ENCODE assay signal across 8 cellular contexts in the genomic region with DNA sequence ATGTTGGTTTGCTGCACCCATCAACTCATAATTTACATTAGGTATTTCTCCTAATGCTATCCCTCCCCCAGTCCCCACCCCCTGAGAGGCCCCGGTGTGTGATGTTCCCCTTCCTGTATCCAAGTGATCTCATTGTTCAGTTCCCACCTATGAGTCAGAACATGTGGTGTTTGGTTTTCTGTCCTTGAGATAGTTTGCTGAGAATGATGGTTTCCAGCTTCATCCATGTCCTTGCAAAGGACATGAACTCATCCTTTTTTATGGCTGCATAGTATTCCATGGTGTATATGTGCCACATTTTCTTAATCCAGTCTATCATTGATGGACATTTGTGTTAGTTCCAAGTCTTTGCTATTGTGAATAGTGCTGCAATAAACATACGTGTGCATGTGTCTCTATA. TPM values are rescaled to one million over a fixed set of nuclear protein-coding genes. Genes with fewer than 3 reads are reported as not detected.
DNase-seq lines count a peak whose midpoint lies in the region; ATAC-seq and TF ChIP-seq lines count a peak whose summit lies in the region.
"Not testable (repeated sequence)": the region's sequence is repeated elsewhere in the genome, so short reads cannot be mapped to it uniquely, and the experiment has no call there.

No MANE protein-coding gene starts in this region.

- H3K27ac ChIP-seq in CD8-positive, alpha-beta memory T cell (ENCODE audit: low read depth, low read length); naive thymus-derived CD4-positive, alpha-beta T cell (ENCODE audit: low read depth, low read length): not testable (repeated sequence)
- H3K27ac ChIP-seq in KMS-11 = peak overlapping the region; percentile 89

- POLR2A ChIA-PET in CD8-positive, alpha-beta memory T cell (lab: Charles Lee) = interaction anchor here (1.5 to 4.2 kb wide), 2 partner anchors 14 to 84 kb away, joined by 5 to 27 read pairs; a partner anchor contains a TSS
- POLR2A ChIA-PET in activated CD8-positive, alpha-beta T cell treated with anti-CD3 and anti-CD28 coated beads for 36 hours (lab: Charles Lee) = interaction anchor here (1.0 to 5.1 kb wide), 4 partner anchors 8 to 44 kb away, joined by 3 to 30 read pairs (median 4); no protein-coding TSS in a partner anchor
- POLR2A ChIA-PET in naive thymus-derived CD4-positive, alpha-beta T cell (lab: Charles Lee) = interaction anchor here (1.3 to 1.5 kb wide), 2 partner anchors 13 to 64 kb away, joined by 3 to 6 read pairs; no protein-coding TSS in a partner anchor

- ATAC-seq in T-helper 17 cell; activated CD8-positive, alpha-beta T cell treated with anti-CD3 and anti-CD28 coated beads for 36 hours; activated naive CD4-positive, alpha-beta T cell treated with anti-CD3 and anti-CD28 coated beads, Interleukin-2, amount 50 U/mL, for 72 hours; naive thymus-derived CD4-positive, alpha-beta T cell: not testable (repeated sequence)

- not testable (repeated sequence) for H3K27me3 ChIP-seq in CD8-positive, alpha-beta memory T cell (ENCODE audit: insufficient read depth, low read length, poor library complexity, severe bottlenecking); KMS-11 (ENCODE audit: insufficient read depth, low read depth); naive thymus-derived CD4-positive, alpha-beta T cell (ENCODE audit: control insufficient read depth in 2 of 2, insufficient read depth in 2 of 2, low read length in 2 of 2)

- not testable (repeated sequence) for H3K9me3 ChIP-seq in CD8-positive, alpha-beta memory T cell (ENCODE audit: low read length); T-helper 17 cell (ENCODE audit: control insufficient read depth, low read length, poor library complexity, severe bottlenecking); naive thymus-derived CD4-positive, alpha-beta T cell (ENCODE audit: control insufficient read depth in 2 of 3, low read length in 3 of 3)

- H3K4me3 ChIP-seq in CD8-positive, alpha-beta memory T cell (ENCODE audit: low read length); KMS-11 (IDR thresholded peaks at IDR 0.05; ENCODE audit: insufficient read depth, low read depth, low read length); choroid plexus epithelial cell (ENCODE audit: low read depth, low read length); naive thymus-derived CD4-positive, alpha-beta T cell (ENCODE audit: low read length): not testable (repeated sequence)

- not testable (repeated sequence) for TF ChIP-seq CTCF in KMS-11 (conservative IDR thresholded peaks at IDR 0.05; ENCODE audit: low read depth, low read length); activated CD8-positive, alpha-beta T cell treated with anti-CD3 and anti-CD28 coated beads for 36 hours (IDR thresholded peaks at IDR 0.05); choroid plexus epithelial cell (conservative IDR thresholded peaks at IDR 0.05; ENCODE audit: low read depth, low read length)

- not testable (repeated sequence) for H3K27me3 Mint-ChIP-seq in CD8-positive, alpha-beta memory T cell; T-helper 17 cell; activated CD8-positive, alpha-beta T cell treated with anti-CD3 and anti-CD28 coated beads for 36 hours; naive thymus-derived CD4-positive, alpha-beta T cell

- not testable (repeated sequence) for H2AFZ ChIP-seq in KMS-11 (ENCODE audit: low read depth)

- peak overlapping the region in 6 of 7 donors; percentile 20 to 79 (median 46) for H3K4me3 Mint-ChIP-seq in CD8-positive, alpha-beta memory T cell
- peak overlapping the region; percentile 41 for H3K4me3 Mint-ChIP-seq in T-helper 17 cell
- H3K4me3 Mint-ChIP-seq in activated CD8-positive, alpha-beta T cell treated with anti-CD3 and anti-CD28 coated beads for 36 hours = not testable (repeated sequence)
- peak overlapping the region in 1 of 10 donors; percentile 63 for H3K4me3 Mint-ChIP-seq in naive thymus-derived CD4-positive, alpha-beta T cell

- not testable (repeated sequence) for H4K20me1 ChIP-seq in KMS-11 (ENCODE audit: insufficient read depth)

- not testable (repeated sequence) for H3K9ac ChIP-seq in KMS-11

- DNase-seq in CD8-positive, alpha-beta memory T cell = peak in 1 of 5 donors; percentile 64
- DNase-seq in T-helper 17 cell = peak in 1 of 3 donors; percentile 30
- DNase-seq in activated CD8-positive, alpha-beta T cell treated with anti-CD3 and anti-CD28 coated beads for 36 hours = peak; percentile 72
- not testable (repeated sequence) for DNase-seq in activated naive CD4-positive, alpha-beta T cell treated with anti-CD3 and anti-CD28 coated beads, Interleukin-2, amount 50 U/mL, for 72 hours (ENCODE audit: low spot score in 2 of 2); naive thymus-derived CD4-positive, alpha-beta T cell
- peak; percentile 35 for DNase-seq in choroid plexus epithelial cell (ENCODE audit: low read depth)
- peak; percentile 36 for DNase-seq in stimulated activated naive CD4-positive, alpha-beta T cell treated with Interleukin-2 at 50 U/mL for 16 hours (lab: John Stamatoyannopoulos, UW)

- not testable (repeated sequence) for H3K36me3 Mint-ChIP-seq in CD8-positive, alpha-beta memory T cell; T-helper 17 cell (ENCODE audit: low read depth)
- peaks cover 58% of the 10 kb centered on the region for H3K36me3 Mint-ChIP-seq in activated CD8-positive, alpha-beta T cell treated with anti-CD3 and anti-CD28 coated beads for 36 hours (ENCODE audit: low read depth)
- H3K36me3 Mint-ChIP-seq in activated naive CD4-positive, alpha-beta T cell treated with anti-CD3 and anti-CD28 coated beads, Interleukin-2, amount 50 U/mL, for 72 hours = peaks cover 5 to 16% of the 10 kb centered on the region in 2 donors
- H3K36me3 Mint-ChIP-seq in naive thymus-derived CD4-positive, alpha-beta T cell = peaks cover 0 to 21% (median 0%) of the 10 kb centered on the region in 5 donors

- H3K27ac Mint-ChIP-seq in CD8-positive, alpha-beta memory T cell = peak overlapping the region; percentile 24 to 99 (median 96)
- peak overlapping the region; percentile 97 for H3K27ac Mint-ChIP-seq in T-helper 17 cell
- H3K27ac Mint-ChIP-seq in activated CD8-positive, alpha-beta T cell treated with anti-CD3 and anti-CD28 coated beads for 36 hours = peak overlapping the region; percentile 98
- H3K27ac Mint-ChIP-seq in activated naive CD4-positive, alpha-beta T cell treated with anti-CD3 and anti-CD28 coated beads, Interleukin-2, amount 50 U/mL, for 72 hours = peak overlapping the region; percentile 93 to 94
- peak overlapping the region in 7 of 9 donors; percentile 41 to 95 (median 83) for H3K27ac Mint-ChIP-seq in naive thymus-derived CD4-positive, alpha-beta T cell

- H3K79me2 ChIP-seq in KMS-11 (ENCODE audit: insufficient read depth, low read depth) = peaks cover 72% of the 10 kb centered on the region

- not testable (repeated sequence) for H3K36me3 ChIP-seq in CD8-positive, alpha-beta memory T cell (ENCODE audit: insufficient read depth, low read length); KMS-11 (ENCODE audit: insufficient read depth); naive thymus-derived CD4-positive, alpha-beta T cell (ENCODE audit: control insufficient read depth in 2 of 3, insufficient read depth in 3 of 3, low read length in 3 of 3)

- H3K9me3 Mint-ChIP-seq in CD8-positive, alpha-beta memory T cell; activated CD8-positive, alpha-beta T cell treated with anti-CD3 and anti-CD28 coated beads for 36 hours; activated naive CD4-positive, alpha-beta T cell treated with anti-CD3 and anti-CD28 coated beads, Interleukin-2, amount 50 U/mL, for 72 hours; naive thymus-derived CD4-positive, alpha-beta T cell: not testable (repeated sequence)

- peak overlapping the region; percentile 37; the same call in 1 of the 2 replicates for H3K4me2 ChIP-seq in KMS-11

- CTCF ChIA-PET in CD8-positive, alpha-beta memory T cell (lab: Charles Lee) = interaction anchor here (1.7 to 2.3 kb wide), 2 partner anchors 9 to 14 kb away, joined by 5 to 8 read pairs; no protein-coding TSS in a partner anchor
- CTCF ChIA-PET in activated CD8-positive, alpha-beta T cell treated with anti-CD3 and anti-CD28 coated beads for 36 hours (lab: Charles Lee) = interaction anchor here (1.0 to 2.2 kb wide), 4 partner anchors 10 to 62 kb away, joined by 4 to 11 read pairs (median 5); no protein-coding TSS in a partner anchor
- CTCF ChIA-PET in naive thymus-derived CD4-positive, alpha-beta T cell (lab: Charles Lee) = interaction anchor here (0.9 kb wide), 1 partner anchor 11 kb away, joined by 3 read pairs; no protein-coding TSS in a partner anchor

- H3K4me1 ChIP-seq in CD8-positive, alpha-beta memory T cell (ENCODE audit: insufficient read depth, low read length) = peaks cover 90% of the 10 kb centered on the region
- H3K4me1 ChIP-seq in KMS-11 (ENCODE audit: low read depth, poor library complexity, severe bottlenecking) = peaks cover 100% of the 10 kb centered on the region
- peaks cover 43 to 88% of the 10 kb centered on the region in 2 donors for H3K4me1 ChIP-seq in naive thymus-derived CD4-positive, alpha-beta T cell (ENCODE audit: control insufficient read depth in 2 of 2, insufficient read depth in 2 of 2, low read length in 2 of 2)

- peaks cover 95 to 100% (median 99%) of the 10 kb centered on the region in 3 donors for H3K4me1 Mint-ChIP-seq in CD8-positive, alpha-beta memory T cell
- H3K4me1 Mint-ChIP-seq in T-helper 17 cell = peaks cover 76% of the 10 kb centered on the region
- H3K4me1 Mint-ChIP-seq in activated CD8-positive, alpha-beta T cell treated with anti-CD3 and anti-CD28 coated beads for 36 hours (ENCODE audit: low read depth) = peaks cover 92% of the 10 kb centered on the region
- H3K4me1 Mint-ChIP-seq in naive thymus-derived CD4-positive, alpha-beta T cell = peaks cover 46 to 99% (median 91%) of the 10 kb centered on the region in 7 donors

- intact Hi-C loops in activated CD8-positive, alpha-beta T cell treated with anti-CD3 and anti-CD28 coated beads for 36 hours (cut with micrococcal nuclease) = not testable (repeated sequence)
- intact Hi-C loops in naive thymus-derived CD4-positive, alpha-beta T cell (cut with micrococcal nuclease) = loop anchor here (1.0 to 10.0 kb wide), 3 partner anchors 9 to 964 kb away; a partner anchor contains a TSS

RNA-seq across cellular contexts. Expression of a gene that starts 9.0 kb away (rescaled TPM):
- total RNA-seq in CD8-positive, alpha-beta memory T cell = 100 to 1,000 TPM; 187 to 195 TPM
- polyA plus RNA-seq in CD8-positive, alpha-beta memory T cell = 132 TPM
- total RNA-seq in T-helper 17 cell = 10 to 100 TPM; 27.1 to 31.4 TPM
- 100 to 1,000 TPM; 122 to 125 TPM for total RNA-seq in activated CD8-positive, alpha-beta T cell treated with anti-CD3 and anti-CD28 coated beads for 36 hours
- 100 to 1,000 TPM in 1 of 2 donors, 10 to 100 TPM in 1; 99.3 to 111 TPM for total RNA-seq in activated naive CD4-positive, alpha-beta T cell treated with anti-CD3 and anti-CD28 coated beads, Interleukin-2, amount 50 U/mL, for 72 hours
- total RNA-seq in naive thymus-derived CD4-positive, alpha-beta T cell = 10 to 100 TPM; 17.1 to 69.9 (median 20.7) TPM
- 10 to 100 TPM; 17.6 to 25.4 TPM for polyA plus RNA-seq in naive thymus-derived CD4-positive, alpha-beta T cell

RNA-seq across cellular contexts. Expression of a gene that starts 38.3 kb away (rescaled TPM):
- 10 to 100 TPM; 11.5 to 11.9 TPM for total RNA-seq in CD8-positive, alpha-beta memory T cell
- polyA plus RNA-seq in CD8-positive, alpha-beta memory T cell = 43.9 TPM
- 1 to 10 TPM; 6.1 to 9.0 TPM for total RNA-seq in T-helper 17 cell
- 10 to 100 TPM; 10.5 to 13.2 TPM for total RNA-seq in activated CD8-positive, alpha-beta T cell treated with anti-CD3 and anti-CD28 coated beads for 36 hours
- total RNA-seq in activated naive CD4-positive, alpha-beta T cell treated with anti-CD3 and anti-CD28 coated beads, Interleukin-2, amount 50 U/mL, for 72 hours = 1 to 10 TPM; 4.8 to 9.7 TPM
- total RNA-seq in naive thymus-derived CD4-positive, alpha-beta T cell = 10 to 100 TPM in 4 of 5 experiments, 1 to 10 TPM in 1; 8.8 to 21.3 (median 12.5) TPM
- 10 to 100 TPM; 30.6 to 49.8 TPM for polyA plus RNA-seq in naive thymus-derived CD4-positive, alpha-beta T cell

RNA-seq across cellular contexts. Expression of a gene that starts 38.4 kb away (rescaled TPM):
- total RNA-seq in CD8-positive, alpha-beta memory T cell = 10 to 100 TPM; 17.4 to 17.9 TPM
- 22.4 TPM for polyA plus RNA-seq in CD8-positive, alpha-beta memory T cell
- 10 to 100 TPM; 23.2 to 24.5 TPM for total RNA-seq in T-helper 17 cell
- total RNA-seq in activated CD8-positive, alpha-beta T cell treated with anti-CD3 and anti-CD28 coated beads for 36 hours = 10 to 100 TPM; 14.0 to 17.5 TPM
- 10 to 100 TPM; 21.4 to 24.7 TPM for total RNA-seq in activated naive CD4-positive, alpha-beta T cell treated with anti-CD3 and anti-CD28 coated beads, Interleukin-2, amount 50 U/mL, for 72 hours
- total RNA-seq in naive thymus-derived CD4-positive, alpha-beta T cell = 10 to 100 TPM; 21.4 to 30.2 (median 24.3) TPM
- polyA plus RNA-seq in naive thymus-derived CD4-positive, alpha-beta T cell = 10 to 100 TPM; 11.9 to 21.0 TPM
